ENCODE assay signal across 24 cellular contexts in the genomic region with DNA sequence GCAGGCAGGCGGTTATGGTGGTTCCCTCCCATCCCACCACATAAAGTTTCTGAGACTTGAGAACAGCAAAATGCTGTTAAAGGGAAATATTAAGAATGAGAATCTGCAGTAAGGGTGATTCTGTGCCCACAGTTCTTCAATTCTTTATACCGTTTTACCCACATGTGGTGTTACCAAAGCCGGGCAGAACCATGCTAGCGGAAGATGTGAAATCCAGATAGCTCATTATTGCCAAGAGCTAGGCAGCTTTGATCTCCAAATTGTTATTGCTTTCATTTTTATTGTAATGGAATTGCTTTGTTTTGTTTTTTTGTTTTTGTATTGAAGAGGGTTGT. TPM values are rescaled to one million over a fixed set of nuclear protein-coding genes. Genes with fewer than 3 reads are reported as not detected.
DNase-seq lines count a peak whose midpoint lies in the region; ATAC-seq, FAIRE-seq and TF ChIP-seq lines count a peak whose summit lies in the region.
"Had no signal": no experiment of that assay in that cellular context is flagged by ENCODE, and none has a peak within 500 bp of the region (broad histone marks: within the 10 kb centered on the region; RNA-seq: fewer than 3 reads in every experiment).

No MANE protein-coding gene starts in this region.

- ATAC-seq in activated T-helper 17 cell treated with anti-CD3 and anti-CD28 coated beads, Interleukin-2, amount 50 U/mL, for 72 hours (replicated peaks), result peak; percentile 58
- ATAC-seq: activated CD8-positive, alpha-beta T cell treated with anti-CD3 and anti-CD28 coated beads for 36 hours; HepG2 had no signal

- peaks cover 53% of the 10 kb centered on the region for H3K4me1 Mint-ChIP-seq in activated naive CD8-positive, alpha-beta T cell (ENCODE audit: low read depth)
- peaks cover 25% of the 10 kb centered on the region for H3K4me1 Mint-ChIP-seq in activated naive CD8-positive, alpha-beta T cell treated with anti-CD3 and anti-CD28 coated beads for 36 hours
- H3K4me1 Mint-ChIP-seq in activated T-helper 17 cell treated with anti-CD3 and anti-CD28 coated beads, Interleukin-2, amount 50 U/mL, for 72 hours, result peaks cover 47% of the 10 kb centered on the region
- H3K4me1 Mint-ChIP-seq in neural progenitor cell, result peaks cover 27% of the 10 kb centered on the region

- H3K4me2 ChIP-seq in neural progenitor cell, result no peak overlapping the region
- H3K4me2 ChIP-seq in trophoblast cell (ENCODE audit: low read length), result no peak overlapping the region

- no peak overlapping the region for H3K23ac ChIP-seq in trophoblast cell (ENCODE audit: low read length)

- H3K36me3 Mint-ChIP-seq in activated naive CD8-positive, alpha-beta T cell, result peaks cover 2% of the 10 kb centered on the region
- H3K36me3 Mint-ChIP-seq in activated naive CD8-positive, alpha-beta T cell treated with anti-CD3 and anti-CD28 coated beads for 36 hours, result no peaks in the 10 kb centered on the region
- peaks cover 41% of the 10 kb centered on the region for H3K36me3 Mint-ChIP-seq in activated T-helper 17 cell treated with anti-CD3 and anti-CD28 coated beads, Interleukin-2, amount 50 U/mL, for 72 hours (ENCODE audit: low read depth)
- no peaks in the 10 kb centered on the region for H3K36me3 Mint-ChIP-seq in neural progenitor cell

- no peak for FAIRE-seq in GM12892 (lab: Jason Lieb, UNC)
- FAIRE-seq: endometrium, HepG2, islet of Langerhans had no signal

- H3K27me3 Mint-ChIP-seq in activated naive CD8-positive, alpha-beta T cell, result no peaks in the 10 kb centered on the region
- H3K27me3 Mint-ChIP-seq in activated naive CD8-positive, alpha-beta T cell treated with anti-CD3 and anti-CD28 coated beads for 36 hours, result no peaks in the 10 kb centered on the region
- H3K27me3 Mint-ChIP-seq in activated T-helper 17 cell treated with anti-CD3 and anti-CD28 coated beads, Interleukin-2, amount 50 U/mL, for 72 hours, result no peaks in the 10 kb centered on the region
- peaks cover 9% of the 10 kb centered on the region for H3K27me3 Mint-ChIP-seq in neural progenitor cell (ENCODE audit: insufficient read depth, low read depth)
- H3K27me3 Mint-ChIP-seq: activated CD8-positive, alpha-beta T cell treated with anti-CD3 and anti-CD28 coated beads for 36 hours had no signal

- DNase-seq in activated naive CD8-positive, alpha-beta T cell treated with anti-CD3 and anti-CD28 coated beads for 36 hours, result no peak
- DNase-seq in neural progenitor cell (ENCODE audit: low spot score) (no peak), right atrium auricular region (ENCODE audit: low spot score) (no peak), GM12892 (ENCODE audit: insufficient read length) (no peak), trophoblast cell (no peak)
- DNase-seq: activated CD8-positive, alpha-beta T cell treated with anti-CD3 and anti-CD28 coated beads for 36 hours; adrenal gland; cortex of kidney; DMS 273 treated with DMSO at 0.1 percent for 48 hours; left ventricle myocardium inferior; NCI-H1092; NCI-H187 treated with DMSO at 0.1 percent for 48 hours; SJCRH30; transverse colon had no signal

- H3K9me3 ChIP-seq in KOPT-K1 (ENCODE audit: insufficient read depth, low read length, poor library complexity, severe bottlenecking), result no peaks in the 10 kb centered on the region
- no peaks in the 10 kb centered on the region for H3K9me3 ChIP-seq in neural progenitor cell (ENCODE audit: low read depth)
- no peaks in the 10 kb centered on the region for H3K9me3 ChIP-seq in right atrium auricular region
- H3K9me3 ChIP-seq in trophoblast cell (ENCODE audit: insufficient read depth, low read depth, low read length), result peaks cover 2% of the 10 kb centered on the region
- H3K9me3 ChIP-seq: adrenal gland, left ventricle myocardium inferior, SJCRH30, transverse colon had no signal

- no peak overlapping the region for H3K4me3 Mint-ChIP-seq in activated naive CD8-positive, alpha-beta T cell
- H3K4me3 Mint-ChIP-seq in activated naive CD8-positive, alpha-beta T cell treated with anti-CD3 and anti-CD28 coated beads for 36 hours, result no peak overlapping the region
- H3K4me3 Mint-ChIP-seq in activated T-helper 17 cell treated with anti-CD3 and anti-CD28 coated beads, Interleukin-2, amount 50 U/mL, for 72 hours, result peak overlapping the region; percentile 75
- H3K4me3 Mint-ChIP-seq in neural progenitor cell, result no peak overlapping the region
- H3K4me3 Mint-ChIP-seq: activated CD8-positive, alpha-beta T cell treated with anti-CD3 and anti-CD28 coated beads for 36 hours; CD14-positive monocyte had no signal

- H2BK5ac ChIP-seq in trophoblast cell (ENCODE audit: low read depth, low read length, poor library complexity), result no peak overlapping the region

- H3K14ac ChIP-seq in trophoblast cell (ENCODE audit: low read length), result no peak overlapping the region

- no peak for TF ChIP-seq CTCF in neural progenitor cell (IDR thresholded peaks at IDR 0.05)
- TF ChIP-seq CTCF in right atrium auricular region (IDR thresholded peaks at IDR 0.05), result no peak

- no peak overlapping the region for H3K18ac ChIP-seq in trophoblast cell (ENCODE audit: low read length)

- H3K27ac ChIP-seq in KOPT-K1 (ENCODE audit: low read depth, low read length, poor library complexity, severe bottlenecking) (peak overlapping the region; percentile 73), neural progenitor cell (no peak overlapping the region), right atrium auricular region (no peak overlapping the region), trophoblast cell (ENCODE audit: low read depth, low read length) (no peak overlapping the region)
- H3K27ac ChIP-seq: adrenal gland, HL-60, left ventricle myocardium inferior, SJCRH30 had no signal

- H3K79me2 ChIP-seq in neural progenitor cell (ENCODE audit: low read depth) (no peaks in the 10 kb centered on the region), trophoblast cell (ENCODE audit: control insufficient read depth, insufficient read depth, low read length, poor library complexity) (no peaks in the 10 kb centered on the region)

- no peak overlapping the region for H4K12ac ChIP-seq in trophoblast cell (ENCODE audit: low read depth, low read length)

- TF ChIP-seq POLR2A in GM12892 (IDR thresholded peaks at IDR 0.05; ENCODE audit: low read depth, low read length), result no peak

- H2BK120ac ChIP-seq in trophoblast cell (ENCODE audit: insufficient read depth, low read length, poor library complexity), result no peak overlapping the region

- no peaks in the 10 kb centered on the region for H3K9me3 Mint-ChIP-seq in activated naive CD8-positive, alpha-beta T cell (ENCODE audit: low read depth)
- no peaks in the 10 kb centered on the region for H3K9me3 Mint-ChIP-seq in activated naive CD8-positive, alpha-beta T cell treated with anti-CD3 and anti-CD28 coated beads for 36 hours
- no peaks in the 10 kb centered on the region for H3K9me3 Mint-ChIP-seq in activated T-helper 17 cell treated with anti-CD3 and anti-CD28 coated beads, Interleukin-2, amount 50 U/mL, for 72 hours
- H3K9me3 Mint-ChIP-seq in neural progenitor cell, result no peaks in the 10 kb centered on the region
- H3K9me3 Mint-ChIP-seq: activated CD8-positive, alpha-beta T cell treated with anti-CD3 and anti-CD28 coated beads for 36 hours; CD14-positive monocyte had no signal

- no peaks in the 10 kb centered on the region for H4K20me1 ChIP-seq in neural progenitor cell (ENCODE audit: low read depth)

- no peak overlapping the region for H4K91ac ChIP-seq in trophoblast cell (ENCODE audit: low read depth, low read length)

- no CpG with 5 or more reads among the region's 4 CpGs for WGBS in trophoblast cell (ENCODE audit: extremely low coverage, insufficient coverage, insufficient read length)

- H3K4me3 ChIP-seq in neural progenitor cell, result no peak overlapping the region
- no peak overlapping the region for H3K4me3 ChIP-seq in right atrium auricular region
- H3K4me3 ChIP-seq in trophoblast cell (ENCODE audit: low read depth, low read length), result no peak overlapping the region
- H3K4me3 ChIP-seq: adrenal gland, left ventricle myocardium inferior, SJCRH30, transverse colon had no signal

- no peaks in the 10 kb centered on the region for H3F3A ChIP-seq in neural progenitor cell (ENCODE audit: low read depth)

- peaks cover 2% of the 10 kb centered on the region for H3K79me1 ChIP-seq in trophoblast cell (ENCODE audit: low read length)

- H3K9ac ChIP-seq in neural progenitor cell (no peak overlapping the region), trophoblast cell (ENCODE audit: low read length) (no peak overlapping the region)

- H3K36me3 ChIP-seq in KOPT-K1 (ENCODE audit: insufficient read depth, low read length) (no peaks in the 10 kb centered on the region), neural progenitor cell (no peaks in the 10 kb centered on the region), right atrium auricular region (peaks cover 9% of the 10 kb centered on the region), trophoblast cell (ENCODE audit: control insufficient read depth in 1 of 2, insufficient read depth in 2 of 2, low read length in 2 of 2) (no peaks in the 10 kb centered on the region)
- H3K36me3 ChIP-seq: adrenal gland, SJCRH30, transverse colon had no signal

- H2BK12ac ChIP-seq in trophoblast cell (ENCODE audit: low read length), result no peak overlapping the region

- H3K4me1 ChIP-seq in neural progenitor cell, result peaks cover 6% of the 10 kb centered on the region
- peaks cover 0 to 12% of the 10 kb centered on the region in 2 donors for H3K4me1 ChIP-seq in right atrium auricular region
- peaks cover 0 to 3% of the 10 kb centered on the region in 2 experiments for H3K4me1 ChIP-seq in trophoblast cell (ENCODE audit: control insufficient read depth in 1 of 2, insufficient read depth in 2 of 2, low read length in 2 of 2)

- no peak overlapping the region for H2AK5ac ChIP-seq in trophoblast cell (ENCODE audit: low read length)

- peak overlapping the region; percentile 50 for H3K27ac Mint-ChIP-seq in activated naive CD8-positive, alpha-beta T cell
- no peak overlapping the region for H3K27ac Mint-ChIP-seq in activated naive CD8-positive, alpha-beta T cell treated with anti-CD3 and anti-CD28 coated beads for 36 hours
- peak overlapping the region; percentile 79 for H3K27ac Mint-ChIP-seq in activated T-helper 17 cell treated with anti-CD3 and anti-CD28 coated beads, Interleukin-2, amount 50 U/mL, for 72 hours
- H3K27ac Mint-ChIP-seq in neural progenitor cell, result peak overlapping the region; percentile 79
- H3K27ac Mint-ChIP-seq: activated CD8-positive, alpha-beta T cell treated with anti-CD3 and anti-CD28 coated beads for 36 hours had no signal

- no peak overlapping the region for H4K8ac ChIP-seq in trophoblast cell (ENCODE audit: low read depth, low read length)

- H2AFZ ChIP-seq in neural progenitor cell (replicated peaks) (no peak overlapping the region), trophoblast cell (ENCODE audit: insufficient read depth, low read length, poor library complexity) (no peak overlapping the region)

- H3K4ac ChIP-seq in trophoblast cell (ENCODE audit: low read depth, low read length), result no peak overlapping the region

- H3K27me3 ChIP-seq in neural progenitor cell (no peaks in the 10 kb centered on the region), right atrium auricular region (no peaks in the 10 kb centered on the region), trophoblast cell (ENCODE audit: insufficient read depth, low read length) (no peaks in the 10 kb centered on the region)
- H3K27me3 ChIP-seq: adrenal gland, SJCRH30, transverse colon had no signal

RNA-seq across cellular contexts. Expression of a gene that starts 34.3 kb away (rescaled TPM):
- total RNA-seq in activated naive CD8-positive, alpha-beta T cell treated with anti-CD3 and anti-CD28 coated beads for 36 hours, result not detected
- total RNA-seq in activated T-helper 17 cell treated with anti-CD3 and anti-CD28 coated beads, Interleukin-2, amount 50 U/mL, for 72 hours, result not detected
- not detected in 2 replicates for total RNA-seq in neural progenitor cell (ENCODE audit: low replicate concordance)
- 1 to 10 TPM in 1 of 2 donors, under 1 TPM in 1; 0.85 to 1.8 TPM for total RNA-seq in right atrium auricular region
- 0.19 TPM for polyA plus RNA-seq in GM12892 (2012; ENCODE audit: missing spikeins)
- not detected in 2 replicates for polyA plus RNA-seq in trophoblast cell (2013)
- total RNA-seq: activated CD8-positive, alpha-beta T cell treated with anti-CD3 and anti-CD28 coated beads for 36 hours; HepG2; osteocyte; SJCRH30 had no signal
- polyA plus RNA-seq: CD14-positive monocyte, fibroblast of lung, HepG2 had no signal

RNA-seq across cellular contexts. Expression of a gene that starts 34.5 kb away (rescaled TPM):
- not detected for total RNA-seq in activated naive CD8-positive, alpha-beta T cell treated with anti-CD3 and anti-CD28 coated beads for 36 hours
- under 1 TPM in 1 of 2 donors, not detected in 1; 0.03 TPM for total RNA-seq in activated T-helper 17 cell treated with anti-CD3 and anti-CD28 coated beads, Interleukin-2, amount 50 U/mL, for 72 hours
- total RNA-seq in neural progenitor cell (ENCODE audit: low replicate concordance), result 0.04 TPM in 1 of 2 replicates, not detected in the other
- total RNA-seq in right atrium auricular region, result 10 to 100 TPM; 10.8 to 19.9 TPM
- 0.21 TPM for polyA plus RNA-seq in GM12892 (2012; ENCODE audit: missing spikeins)
- polyA plus RNA-seq in trophoblast cell (2013), result under 0.01 and 0.01 TPM in 2 replicates
- total RNA-seq: activated CD8-positive, alpha-beta T cell treated with anti-CD3 and anti-CD28 coated beads for 36 hours; fibroblast of lung; HepG2; osteocyte had no signal
- polyA plus RNA-seq: CD14-positive monocyte, fibroblast of lung, HepG2 had no signal

Comparison
In these comparisons a context has a peak if more than half of its experiments do, and no peak if none do; other contexts are left out.
1. RNA of a gene that starts 34.5 kb away (total RNA-seq): 10.8 to 19.9 TPM in right atrium auricular region; 0.04 TPM in neural progenitor cell, 0.03 TPM in activated T-helper 17 cell treated with anti-CD3 and anti-CD28 coated beads, Interleukin-2, amount 50 U/mL, for 72 hours and not detected in activated naive CD8-positive, alpha-beta T cell treated with anti-CD3 and anti-CD28 coated beads for 36 hours; every median in the first group is over 10 times any median in the second.